In the genomic region with DNA sequence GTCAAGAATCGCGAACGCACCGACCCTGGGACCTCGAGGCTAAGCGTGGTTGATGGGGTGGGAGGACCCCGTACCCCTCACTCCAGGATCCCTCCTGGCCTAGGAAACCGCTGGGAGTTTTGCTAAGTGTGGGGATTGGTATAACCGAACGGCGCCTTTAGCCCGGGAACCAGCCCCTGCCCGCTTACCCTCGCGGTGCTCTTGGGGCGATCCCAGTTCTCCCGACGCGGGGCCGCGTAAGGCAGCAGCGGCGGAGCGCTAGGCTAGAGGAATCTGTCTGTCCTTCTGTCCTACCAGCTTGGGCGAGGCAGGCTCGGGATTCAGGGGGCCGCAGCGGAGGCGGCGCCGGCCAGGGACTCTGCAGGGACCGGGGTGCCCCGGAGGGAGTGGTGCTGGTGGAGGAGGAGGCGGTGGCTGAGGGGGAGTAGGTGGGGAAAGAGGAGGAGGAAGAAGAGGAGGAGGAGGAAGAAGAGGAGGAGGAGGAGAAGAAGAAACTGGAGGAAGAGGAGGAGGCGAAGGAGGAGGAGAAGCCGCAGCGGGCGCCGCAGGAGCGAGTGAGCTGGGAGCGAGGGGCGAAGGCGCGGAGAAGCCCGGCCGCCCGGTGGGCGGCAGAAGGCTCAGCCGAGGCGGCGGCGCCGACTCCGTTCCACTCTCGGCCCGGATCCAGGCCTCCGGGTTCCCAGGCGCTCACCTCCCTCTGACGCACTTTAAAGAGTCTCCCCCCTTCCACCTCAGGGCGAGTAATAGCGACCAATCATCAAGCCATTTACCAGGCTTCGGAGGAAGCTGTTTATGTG, we compare ENCODE assay signal across 2 cellular contexts.
TF ChIP-seq lines count a peak whose summit lies in the region.

No MANE protein-coding gene starts in this region.

TF ChIP-seq in HEK293, 187 proteins besides CTCF, POLR2A, EP300 and RAD21 (continued from another document and continues in another):
- TF ChIP-seq, protein P1, sequence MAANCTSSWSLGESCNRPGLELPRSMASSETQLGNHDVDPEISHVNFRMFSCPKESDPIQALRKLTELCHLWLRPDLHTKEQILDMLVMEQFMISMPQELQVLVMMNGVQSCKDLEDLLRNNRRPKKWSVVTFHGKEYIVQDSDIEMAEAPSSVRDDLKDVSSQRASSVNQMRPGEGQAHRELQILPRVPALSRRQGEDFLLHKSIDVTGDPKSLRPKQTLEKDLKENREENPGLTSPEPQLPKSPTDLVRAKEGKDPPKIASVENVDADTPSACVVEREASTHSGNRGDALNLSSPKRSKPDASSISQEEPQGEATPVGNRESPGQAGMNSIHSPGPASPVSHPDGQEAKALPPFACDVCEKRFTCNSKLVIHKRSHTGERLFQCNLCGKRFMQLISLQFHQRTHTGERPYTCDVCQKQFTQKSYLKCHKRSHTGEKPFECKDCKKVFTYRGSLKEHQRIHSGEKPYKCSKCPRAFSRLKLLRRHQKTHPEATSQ (tag by site-specific recombination; IDR thresholded peaks at IDR 0.05): 0 out of 2 replicates have a peak, but pooled peaks have one; percentile 58
- TF ChIP-seq, protein P2, sequence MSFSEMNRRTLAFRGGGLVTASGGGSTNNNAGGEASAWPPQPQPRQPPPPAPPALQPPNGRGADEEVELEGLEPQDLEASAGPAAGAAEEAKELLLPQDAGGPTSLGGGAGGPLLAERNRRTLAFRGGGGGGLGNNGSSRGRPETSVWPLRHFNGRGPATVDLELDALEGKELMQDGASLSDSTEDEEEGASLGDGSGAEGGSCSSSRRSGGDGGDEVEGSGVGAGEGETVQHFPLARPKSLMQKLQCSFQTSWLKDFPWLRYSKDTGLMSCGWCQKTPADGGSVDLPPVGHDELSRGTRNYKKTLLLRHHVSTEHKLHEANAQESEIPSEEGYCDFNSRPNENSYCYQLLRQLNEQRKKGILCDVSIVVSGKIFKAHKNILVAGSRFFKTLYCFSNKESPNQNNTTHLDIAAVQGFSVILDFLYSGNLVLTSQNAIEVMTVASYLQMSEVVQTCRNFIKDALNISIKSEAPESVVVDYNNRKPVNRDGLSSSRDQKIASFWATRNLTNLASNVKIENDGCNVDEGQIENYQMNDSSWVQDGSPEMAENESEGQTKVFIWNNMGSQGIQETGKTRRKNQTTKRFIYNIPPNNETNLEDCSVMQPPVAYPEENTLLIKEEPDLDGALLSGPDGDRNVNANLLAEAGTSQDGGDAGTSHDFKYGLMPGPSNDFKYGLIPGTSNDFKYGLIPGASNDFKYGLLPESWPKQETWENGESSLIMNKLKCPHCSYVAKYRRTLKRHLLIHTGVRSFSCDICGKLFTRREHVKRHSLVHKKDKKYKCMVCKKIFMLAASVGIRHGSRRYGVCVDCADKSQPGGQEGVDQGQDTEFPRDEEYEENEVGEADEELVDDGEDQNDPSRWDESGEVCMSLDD (tag by site-specific recombination; IDR thresholded peaks at IDR 0.05): peak; percentile 96
- TF ChIP-seq ZBTB7A (tag by site-specific recombination; IDR thresholded peaks at IDR 0.05; ENCODE audit: low read depth) (peak; percentile 97; the same call in 1 of the 2 replicates), ZSCAN30 (tag by site-specific recombination; IDR thresholded peaks at IDR 0.05) (peak; percentile 90), ZSCAN23 (tag by site-specific recombination; IDR thresholded peaks at IDR 0.05) (peak; percentile 70; the same call in 1 of the 2 replicates), REPIN1 (tag by site-specific recombination; IDR thresholded peaks at IDR 0.05; ENCODE audit: low read depth) (peak; percentile 96)
- TF ChIP-seq, protein P3, sequence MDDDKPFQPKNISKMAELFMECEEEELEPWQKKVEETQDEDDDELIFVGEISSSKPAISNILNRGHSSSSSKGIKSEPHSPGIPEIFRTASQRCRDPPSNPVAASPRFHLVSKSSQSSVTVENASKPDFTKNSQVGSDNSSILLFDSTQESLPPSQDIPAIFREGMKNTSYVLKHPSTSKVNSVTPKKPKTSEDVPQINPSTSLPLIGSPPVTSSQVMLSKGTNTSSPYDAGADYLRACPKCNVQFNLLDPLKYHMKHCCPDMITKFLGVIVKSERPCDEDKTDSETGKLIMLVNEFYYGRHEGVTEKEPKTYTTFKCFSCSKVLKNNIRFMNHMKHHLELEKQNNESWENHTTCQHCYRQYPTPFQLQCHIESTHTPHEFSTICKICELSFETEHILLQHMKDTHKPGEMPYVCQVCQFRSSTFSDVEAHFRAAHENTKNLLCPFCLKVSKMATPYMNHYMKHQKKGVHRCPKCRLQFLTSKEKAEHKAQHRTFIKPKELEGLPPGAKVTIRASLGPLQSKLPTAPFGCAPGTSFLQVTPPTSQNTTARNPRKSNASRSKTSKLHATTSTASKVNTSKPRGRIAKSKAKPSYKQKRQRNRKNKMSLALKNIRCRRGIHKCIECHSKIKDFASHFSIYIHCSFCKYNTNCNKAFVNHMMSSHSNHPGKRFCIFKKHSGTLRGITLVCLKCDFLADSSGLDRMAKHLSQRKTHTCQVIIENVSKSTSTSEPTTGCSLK (tag by site-specific recombination; IDR thresholded peaks at IDR 0.05): no peak
- TF ChIP-seq, protein P4, sequence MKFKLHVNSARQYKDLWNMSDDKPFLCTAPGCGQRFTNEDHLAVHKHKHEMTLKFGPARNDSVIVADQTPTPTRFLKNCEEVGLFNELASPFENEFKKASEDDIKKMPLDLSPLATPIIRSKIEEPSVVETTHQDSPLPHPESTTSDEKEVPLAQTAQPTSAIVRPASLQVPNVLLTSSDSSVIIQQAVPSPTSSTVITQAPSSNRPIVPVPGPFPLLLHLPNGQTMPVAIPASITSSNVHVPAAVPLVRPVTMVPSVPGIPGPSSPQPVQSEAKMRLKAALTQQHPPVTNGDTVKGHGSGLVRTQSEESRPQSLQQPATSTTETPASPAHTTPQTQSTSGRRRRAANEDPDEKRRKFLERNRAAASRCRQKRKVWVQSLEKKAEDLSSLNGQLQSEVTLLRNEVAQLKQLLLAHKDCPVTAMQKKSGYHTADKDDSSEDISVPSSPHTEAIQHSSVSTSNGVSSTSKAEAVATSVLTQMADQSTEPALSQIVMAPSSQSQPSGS (tag by site-specific recombination; IDR thresholded peaks at IDR 0.05; ENCODE audit: low read depth): peak; percentile 5; the same call in 1 of the 2 replicates

TF ChIP-seq in K562, 482 proteins besides CTCF, POLR2A, EP300 and RAD21 (continued from another document):
- TF ChIP-seq, protein P5, sequence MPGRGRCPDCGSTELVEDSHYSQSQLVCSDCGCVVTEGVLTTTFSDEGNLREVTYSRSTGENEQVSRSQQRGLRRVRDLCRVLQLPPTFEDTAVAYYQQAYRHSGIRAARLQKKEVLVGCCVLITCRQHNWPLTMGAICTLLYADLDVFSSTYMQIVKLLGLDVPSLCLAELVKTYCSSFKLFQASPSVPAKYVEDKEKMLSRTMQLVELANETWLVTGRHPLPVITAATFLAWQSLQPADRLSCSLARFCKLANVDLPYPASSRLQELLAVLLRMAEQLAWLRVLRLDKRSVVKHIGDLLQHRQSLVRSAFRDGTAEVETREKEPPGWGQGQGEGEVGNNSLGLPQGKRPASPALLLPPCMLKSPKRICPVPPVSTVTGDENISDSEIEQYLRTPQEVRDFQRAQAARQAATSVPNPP (IDR thresholded peaks at IDR 0.05; ENCODE audit: borderline replicate concordance, insufficient read depth, insufficient read length): no peak
- TF ChIP-seq, protein P6, sequence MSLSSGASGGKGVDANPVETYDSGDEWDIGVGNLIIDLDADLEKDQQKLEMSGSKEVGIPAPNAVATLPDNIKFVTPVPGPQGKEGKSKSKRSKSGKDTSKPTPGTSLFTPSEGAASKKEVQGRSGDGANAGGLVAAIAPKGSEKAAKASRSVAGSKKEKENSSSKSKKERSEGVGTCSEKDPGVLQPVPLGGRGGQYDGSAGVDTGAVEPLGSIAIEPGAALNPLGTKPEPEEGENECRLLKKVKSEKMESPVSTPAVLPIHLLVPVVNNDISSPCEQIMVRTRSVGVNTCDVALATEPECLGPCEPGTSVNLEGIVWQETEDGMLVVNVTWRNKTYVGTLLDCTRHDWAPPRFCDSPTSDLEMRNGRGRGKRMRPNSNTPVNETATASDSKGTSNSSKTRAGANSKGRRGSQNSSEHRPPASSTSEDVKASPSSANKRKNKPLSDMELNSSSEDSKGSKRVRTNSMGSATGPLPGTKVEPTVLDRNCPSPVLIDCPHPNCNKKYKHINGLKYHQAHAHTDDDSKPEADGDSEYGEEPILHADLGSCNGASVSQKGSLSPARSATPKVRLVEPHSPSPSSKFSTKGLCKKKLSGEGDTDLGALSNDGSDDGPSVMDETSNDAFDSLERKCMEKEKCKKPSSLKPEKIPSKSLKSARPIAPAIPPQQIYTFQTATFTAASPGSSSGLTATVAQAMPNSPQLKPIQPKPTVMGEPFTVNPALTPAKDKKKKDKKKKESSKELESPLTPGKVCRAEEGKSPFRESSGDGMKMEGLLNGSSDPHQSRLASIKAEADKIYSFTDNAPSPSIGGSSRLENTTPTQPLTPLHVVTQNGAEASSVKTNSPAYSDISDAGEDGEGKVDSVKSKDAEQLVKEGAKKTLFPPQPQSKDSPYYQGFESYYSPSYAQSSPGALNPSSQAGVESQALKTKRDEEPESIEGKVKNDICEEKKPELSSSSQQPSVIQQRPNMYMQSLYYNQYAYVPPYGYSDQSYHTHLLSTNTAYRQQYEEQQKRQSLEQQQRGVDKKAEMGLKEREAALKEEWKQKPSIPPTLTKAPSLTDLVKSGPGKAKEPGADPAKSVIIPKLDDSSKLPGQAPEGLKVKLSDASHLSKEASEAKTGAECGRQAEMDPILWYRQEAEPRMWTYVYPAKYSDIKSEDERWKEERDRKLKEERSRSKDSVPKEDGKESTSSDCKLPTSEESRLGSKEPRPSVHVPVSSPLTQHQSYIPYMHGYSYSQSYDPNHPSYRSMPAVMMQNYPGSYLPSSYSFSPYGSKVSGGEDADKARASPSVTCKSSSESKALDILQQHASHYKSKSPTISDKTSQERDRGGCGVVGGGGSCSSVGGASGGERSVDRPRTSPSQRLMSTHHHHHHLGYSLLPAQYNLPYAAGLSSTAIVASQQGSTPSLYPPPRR (CRISPR knock-in tag; IDR thresholded peaks at IDR 0.05; ENCODE audit: borderline replicate concordance): no peak
- no peak for TF ChIP-seq BDP1 (IDR thresholded peaks at IDR 0.05; ENCODE audit: insufficient read depth, insufficient read length)
- no peak for TF ChIP-seq MAFG (tag; conservative IDR thresholded peaks at IDR 0.05)
TF ChIP-seq in K562: peak in this region for 1.
